In genomic region chrX:110328613-110329012, GRCh38 we compare ENCODE assay signal across 3 cellular contexts. TPM values are rescaled to one million over a fixed set of nuclear protein-coding genes. Genes with fewer than 3 reads are reported as not detected.
"Had no signal": no experiment of that assay in that cellular context is flagged by ENCODE, and none has a peak within 500 bp of the region (broad histone marks: within the 10 kb centered on the region; RNA-seq: fewer than 3 reads in every experiment).

No MANE protein-coding gene starts in this region.

RNA-seq across cellular contexts. Expression of gene RTL9, which starts 30.0 kb away (rescaled TPM):
- total RNA-seq: OCI-LY7, Peyer's patch, T-cell had no signal
